In genomic region chr17:77965354-77965753, GRCh38 we compare ENCODE assay signal across 14 cellular contexts.
"Had no signal": no experiment of that assay in that cellular context is flagged by ENCODE, and none has a peak within 500 bp of the region (broad histone marks: within the 10 kb centered on the region; RNA-seq: fewer than 3 reads in every experiment).

No MANE protein-coding gene starts in this region.

- H3K27ac Mint-ChIP-seq: dendritic cell treated with granulocyte-macrophage colony-stimulating factor and Interleukin-4, amounts not matched to agents 40 ng/mL and 50 ng/mL, for 4 days had no signal

- H3K27ac ChIP-seq: ascending aorta, thyroid gland had no signal

- H3K36me3 ChIP-seq: ascending aorta, thyroid gland had no signal

- DNase-seq: activated CD4-positive, alpha-beta T cell treated with anti-CD3 and anti-CD28 coated beads for 1 hour; activated CD4-positive, alpha-beta T cell treated with anti-CD3 and anti-CD28 coated beads, Interleukin-2, amount 50 U/mL, for 4 hours; activated naive CD4-positive, alpha-beta T cell; activated T-cell treated with anti-CD3 and anti-CD28 coated beads for 4 hours; effector memory CD4-positive, alpha-beta T cell; hippocampal formation; islet precursor cell; posterior cingulate gyrus; stimulated activated naive CD4-positive, alpha-beta T cell; thyroid gland had no signal

- H3K9me3 ChIP-seq: ascending aorta, thyroid gland had no signal

- H3K4me3 Mint-ChIP-seq: dendritic cell treated with granulocyte-macrophage colony-stimulating factor and Interleukin-4, amounts not matched to agents 40 ng/mL and 50 ng/mL, for 4 days; nephron had no signal

- H3K9me3 Mint-ChIP-seq: dendritic cell treated with granulocyte-macrophage colony-stimulating factor and Interleukin-4, amounts not matched to agents 40 ng/mL and 50 ng/mL, for 4 days; nephron had no signal

- H3K27me3 ChIP-seq: ascending aorta, thyroid gland had no signal

- H3K4me3 ChIP-seq: ascending aorta, lung, thyroid gland had no signal
